Comparison of ENCODE assay signal across 11 cellular contexts in genomic region chr16:24776486-24777220, GRCh38. TPM values are rescaled to one million over a fixed set of nuclear protein-coding genes. Genes with fewer than 3 reads are reported as not detected.
DNase-seq lines count a peak whose midpoint lies in the region; ATAC-seq and TF ChIP-seq lines count a peak whose summit lies in the region.
"Had no signal": no experiment of that assay in that cellular context is flagged by ENCODE, and none has a peak within 500 bp of the region (broad histone marks: within the 10 kb centered on the region; RNA-seq: fewer than 3 reads in every experiment).

No MANE protein-coding gene starts in this region.

- H3K9me3 ChIP-seq in SK-N-SH (no peaks in the 10 kb centered on the region), esophagus squamous epithelium (no peaks in the 10 kb centered on the region)

- H3K4me1 ChIP-seq in ACC112 (ENCODE audit: control insufficient read depth, insufficient read depth, low read length, unreplicated experiment) (peaks cover 33% of the 10 kb centered on the region), SK-N-SH (ENCODE audit: control insufficient read depth in 1 of 2, insufficient read depth in 2 of 2, low read depth in 1 of 2, low read length in 1 of 2) (peaks cover 0 to 12% of the 10 kb centered on the region in 2 experiments; a peak in 2 of 4 replicates), esophagus squamous epithelium (peaks cover 4 to 27% (median 4%) of the 10 kb centered on the region in 3 donors)

- H3K36me3 ChIP-seq in ACC112 (ENCODE audit: insufficient read depth, low read length) (peaks cover 56% of the 10 kb centered on the region), SK-N-SH (replicated peaks in 1 of 2; ENCODE audit: control insufficient read depth in 1 of 2, insufficient read depth in 2 of 2, low read length in 1 of 2) (peaks cover 57 to 81% of the 10 kb centered on the region in 2 experiments), esophagus squamous epithelium (peaks cover 0 to 58% (median 20%) of the 10 kb centered on the region in 3 donors)

- no peaks in the 10 kb centered on the region for H3K9me2 ChIP-seq in SK-N-SH

- peak overlapping the region; percentile 80 for H3K27ac ChIP-seq in ACC112 (ENCODE audit: low read depth, low read length)
- H3K27ac ChIP-seq in SK-N-SH (ENCODE audit: low read depth in 2 of 2, low read length in 1 of 2): peak overlapping the region in 1 of 2 experiments; percentile 73; a peak in 3 of 4 replicates
- H3K27ac ChIP-seq in esophagus squamous epithelium: peak overlapping the region in 3 of 4 donors; percentile 32 to 57 (median 49)

- peaks cover 54% of the 10 kb centered on the region for H3K79me2 ChIP-seq in ACC112 (ENCODE audit: control insufficient read depth, insufficient read depth, low read length, unreplicated experiment)
- peaks cover 67% of the 10 kb centered on the region for H3K79me2 ChIP-seq in SK-N-SH (ENCODE audit: insufficient read depth)

- DNase-seq in SK-N-SH: peak; percentile 47
- no peak for DNase-seq in esophagus squamous epithelium (lab: John Stamatoyannopoulos, UW)
- peak; percentile 29 for DNase-seq in midbrain (lab: John Stamatoyannopoulos, UW)
- DNase-seq: activated CD8-positive, alpha-beta memory T cell treated with anti-CD3 and anti-CD28 coated beads, Interleukin-2, amount 10 ng/mL, durations not matched to agents 7 days and 5 days; KG1; small intestine had no signal

- WGBS in SK-N-SH (ENCODE audit: low lambda C conversion rate): 79% methylated on average over 11 of the region's 12 CpGs
- WGBS in esophagus squamous epithelium, 2 donors: 73 to 80% methylated on average over 3 to 12 of the region's 12 CpGs

- no peak overlapping the region for H3K4me2 ChIP-seq in SK-N-SH

- intact Hi-C loops in esophagus squamous epithelium (cut with DNase I): no loop called here

- H3K9ac ChIP-seq in SK-N-SH: no peak overlapping the region

- POLR2A ChIA-PET in SK-N-SH (lab: Yijun Ruan, JAX): no interaction called here

- TF ChIP-seq CTCF in SK-N-SH (IDR thresholded peaks at IDR 0.05) (no peak), esophagus squamous epithelium (IDR thresholded peaks at IDR 0.05) (no peak)

- no peak for TF ChIP-seq RAD21 in SK-N-SH (IDR thresholded peaks at IDR 0.05; ENCODE audit: low read length)

- H3F3A ChIP-seq in SK-N-SH (replicated peaks; ENCODE audit: insufficient read depth): peaks cover 4% of the 10 kb centered on the region

- no peak overlapping the region for H2AFZ ChIP-seq in ACC112 (ENCODE audit: low read length, unreplicated experiment)
- H2AFZ ChIP-seq in SK-N-SH (ENCODE audit: low read depth): no peak overlapping the region

- CTCF ChIA-PET in SK-N-SH (lab: Yijun Ruan, JAX): interaction anchor here (0.9 to 1.1 kb wide), 2 partner anchors 21 to 24 kb away, joined by 3 read pairs; no protein-coding TSS in a partner anchor

- no peak for ATAC-seq in GM19455 (IDR thresholded peaks at IDR 0.05; ENCODE audit: unreplicated experiment)
- no peak for ATAC-seq in HG02642 (IDR thresholded peaks at IDR 0.05; ENCODE audit: poor library complexity, unreplicated experiment)
- ATAC-seq in HG02571 (IDR thresholded peaks at IDR 0.05; ENCODE audit: unreplicated experiment): no peak
- ATAC-seq in GM18505 (IDR thresholded peaks at IDR 0.05; ENCODE audit: unreplicated experiment): no peak
- ATAC-seq: activated CD8-positive, alpha-beta memory T cell treated with anti-CD3 and anti-CD28 coated beads, Interleukin-2, amount 10 ng/mL, durations not matched to agents 7 days and 5 days had no signal

- H3K4me3 ChIP-seq in ACC112 (ENCODE audit: low read depth, low read length) (no peak overlapping the region), SK-N-SH (ENCODE audit: low read depth in 2 of 2, low read length in 1 of 2) (no peak overlapping the region), esophagus squamous epithelium (no peak overlapping the region)

- H4K20me1 ChIP-seq in SK-N-SH (ENCODE audit: insufficient read depth): peaks cover 55% of the 10 kb centered on the region

- TF ChIP-seq EP300 in SK-N-SH (IDR thresholded peaks at IDR 0.05; ENCODE audit: borderline replicate concordance in 1 of 2, low read depth in 1 of 2, low read length in 1 of 2): no peak

- no peaks in the 10 kb centered on the region for H3K27me3 ChIP-seq in ACC112 (ENCODE audit: insufficient read depth, low read length)
- no peaks in the 10 kb centered on the region for H3K27me3 ChIP-seq in SK-N-SH (ENCODE audit: insufficient read depth)
- H3K27me3 ChIP-seq in esophagus squamous epithelium: no peaks in the 10 kb centered on the region

- no peak for TF ChIP-seq POLR2A in esophagus squamous epithelium (IDR thresholded peaks at IDR 0.05)
- TF ChIP-seq POLR2A in GM18505 (IDR thresholded peaks at IDR 0.05; ENCODE audit: borderline replicate concordance, extremely low read depth, insufficient read depth, insufficient read length): no peak

TF ChIP-seq in SK-N-SH, 30 proteins besides CTCF, POLR2A, EP300 and RAD21:
- TF ChIP-seq IRF3 (IDR thresholded peaks at IDR 0.05; ENCODE audit: low read depth, low read length) (no peak), MEF2A (IDR thresholded peaks at IDR 0.05; ENCODE audit: borderline replicate concordance, low read depth) (no peak), RFX5 (IDR thresholded peaks at IDR 0.05; ENCODE audit: low read length) (no peak), MAX (IDR thresholded peaks at IDR 0.05; ENCODE audit: low read depth) (no peak), POLR2AphosphoS5 (IDR thresholded peaks at IDR 0.05; ENCODE audit: low read depth, low read length) (no peak), YY1 (IDR thresholded peaks at IDR 0.05; ENCODE audit: low read depth) (no peak), PBX3 (IDR thresholded peaks at IDR 0.05) (no peak), GABPA (IDR thresholded peaks at IDR 0.05; ENCODE audit: low read depth) (no peak), FOXM1 (IDR thresholded peaks at IDR 0.05; ENCODE audit: low read depth) (no peak), CHD2 (IDR thresholded peaks at IDR 0.05; ENCODE audit: low read length, partially characterized antibody) (no peak), REST (IDR thresholded peaks at IDR 0.05; ENCODE audit: low read depth, low read length) (no peak), TCF12 (IDR thresholded peaks at IDR 0.05) (no peak), SMC3 (IDR thresholded peaks at IDR 0.05; ENCODE audit: low read depth, low read length) (no peak), SIN3A (IDR thresholded peaks at IDR 0.05; ENCODE audit: borderline replicate concordance, low read depth, low read length) (no peak), JUND (IDR thresholded peaks at IDR 0.05) (no peak)

RNA-seq across cellular contexts. Expression of gene TNRC6A, which starts 47.2 kb away (rescaled TPM):
- polyA plus RNA-seq in SK-N-SH (2012; rRNA removed): 32.5 and 40.1 TPM in 2 replicates
- 16.0 and 19.0 TPM in 2 replicates for polyA plus RNA-seq in SK-N-SH (2012; cell fraction: cytosol; rRNA removed)
- 127 and 149 TPM in 2 replicates for polyA plus RNA-seq in SK-N-SH (2012; cell fraction: nucleus; rRNA removed)
- total RNA-seq in esophagus squamous epithelium: 10 to 100 TPM; 12.3 to 34.0 (median 18.5) TPM
